In genomic region chr11:111938687-111939160, GRCh38 we compare ENCODE assay signal across 8 cellular contexts.
DNase-seq lines count a peak whose midpoint lies in the region; ATAC-seq and TF ChIP-seq lines count a peak whose summit lies in the region.

No MANE protein-coding gene starts in this region.

- no peak for TF ChIP-seq POLR2A in NB4 (IDR thresholded peaks at IDR 0.05; ENCODE audit: extremely low read depth, insufficient read length)

- H3K4me1 ChIP-seq in adipocyte (ENCODE audit: control insufficient read depth, insufficient read depth, low read length) (peaks cover 73% of the 10 kb centered on the region), iPS-18a (ENCODE audit: control insufficient read depth, low read depth, low read length) (peaks cover 28% of the 10 kb centered on the region), subcutaneous abdominal adipose tissue (ENCODE audit: control insufficient read depth in 5 of 5, insufficient read depth in 5 of 5, low read length in 5 of 5) (peaks cover 7 to 56% (median 54%) of the 10 kb centered on the region in 5 donors)

- H3K27ac ChIP-seq in iPS-18a (ENCODE audit: low read length) (no peak overlapping the region), subcutaneous abdominal adipose tissue (ENCODE audit: low read depth, low read length) (peak overlapping the region; percentile 92)

- DNase-seq in activated T-cell treated with anti-CD3 and anti-CD28 coated beads for 24 hours (ENCODE audit: low read depth) (peak; percentile 29), NB4 (ENCODE audit: low read depth) (peak; percentile 93), adipocyte (ENCODE audit: low read depth) (peak; percentile 83), activated gamma-delta T cell (lab: John Stamatoyannopoulos, UW) (no peak)
- no peak for DNase-seq in activated T-cell treated with anti-CD3 and anti-CD28 coated beads, Interleukin-2, amount 50 U/mL, for 1 hour

- H3K36me3 ChIP-seq in adipocyte (ENCODE audit: control insufficient read depth, insufficient read depth, low read length, severe bottlenecking) (no peaks in the 10 kb centered on the region), iPS-18a (ENCODE audit: control insufficient read depth, low read depth, low read length) (no peaks in the 10 kb centered on the region), subcutaneous abdominal adipose tissue (ENCODE audit: control insufficient read depth in 5 of 5, insufficient read depth in 5 of 5, low read length in 5 of 5) (no peaks in the 10 kb centered on the region)

- H3K9ac ChIP-seq in adipocyte (ENCODE audit: low read length), result peak overlapping the region; percentile 83
- peak overlapping the region; percentile 4 for H3K9ac ChIP-seq in iPS-18a (ENCODE audit: low read length)
- H3K9ac ChIP-seq in subcutaneous abdominal adipose tissue (ENCODE audit: low read length in 5 of 5), result peak overlapping the region in 1 of 5 donors; percentile 16

- peak; percentile 86 for ATAC-seq in HG02588 (IDR thresholded peaks at IDR 0.05; ENCODE audit: unreplicated experiment)

- no peak for TF ChIP-seq CTCF in NB4 (IDR thresholded peaks at IDR 0.05; ENCODE audit: low read depth, low read length)

- H3K4me3 ChIP-seq in NB4 (ENCODE audit: low read depth, low read length) (peak overlapping the region; percentile 62), adipocyte (ENCODE audit: low read length) (peak overlapping the region; percentile 82), iPS-18a (ENCODE audit: low read length) (peak overlapping the region; percentile 73), subcutaneous abdominal adipose tissue (ENCODE audit: low read depth in 1 of 5, low read length in 5 of 5) (peak overlapping the region in 4 of 5 donors; percentile 7 to 30 (median 14))

- no peaks in the 10 kb centered on the region for H3K27me3 ChIP-seq in adipocyte (replicated peaks; ENCODE audit: control insufficient read depth, insufficient read depth, low read length)
- no peaks in the 10 kb centered on the region for H3K27me3 ChIP-seq in iPS-18a (ENCODE audit: control insufficient read depth, insufficient read depth, low read length)
- H3K27me3 ChIP-seq in subcutaneous abdominal adipose tissue (ENCODE audit: control insufficient read depth in 5 of 5, insufficient read depth in 4 of 5, low read length in 5 of 5), result peaks cover 0 to 3% (median 0%) of the 10 kb centered on the region in 5 donors

- H3K9me3 ChIP-seq in adipocyte (ENCODE audit: control insufficient read depth, low read length), result no peaks in the 10 kb centered on the region
- no peaks in the 10 kb centered on the region for H3K9me3 ChIP-seq in iPS-18a (ENCODE audit: control insufficient read depth, low read depth, low read length)
- no peaks in the 10 kb centered on the region for H3K9me3 ChIP-seq in subcutaneous abdominal adipose tissue (ENCODE audit: control insufficient read depth in 5 of 5, low read length in 5 of 5)

Comparison
In these comparisons a context has a peak if more than half of its experiments do, and no peak if none do; other contexts are left out.
1. DNase-seq: peak in activated T-cell treated with anti-CD3 and anti-CD28 coated beads for 24 hours (single experiment), NB4 (single experiment) and adipocyte (single experiment); none in activated T-cell treated with anti-CD3 and anti-CD28 coated beads, Interleukin-2, amount 50 U/mL, for 1 hour (single experiment) and activated gamma-delta T cell (single experiment).
2. H3K4me3 ChIP-seq: peak in every context shown above with its lines; median percentile 82 in adipocyte; 73 in iPS-18a; 62 in NB4; 14 in subcutaneous abdominal adipose tissue.